In the genomic region with DNA sequence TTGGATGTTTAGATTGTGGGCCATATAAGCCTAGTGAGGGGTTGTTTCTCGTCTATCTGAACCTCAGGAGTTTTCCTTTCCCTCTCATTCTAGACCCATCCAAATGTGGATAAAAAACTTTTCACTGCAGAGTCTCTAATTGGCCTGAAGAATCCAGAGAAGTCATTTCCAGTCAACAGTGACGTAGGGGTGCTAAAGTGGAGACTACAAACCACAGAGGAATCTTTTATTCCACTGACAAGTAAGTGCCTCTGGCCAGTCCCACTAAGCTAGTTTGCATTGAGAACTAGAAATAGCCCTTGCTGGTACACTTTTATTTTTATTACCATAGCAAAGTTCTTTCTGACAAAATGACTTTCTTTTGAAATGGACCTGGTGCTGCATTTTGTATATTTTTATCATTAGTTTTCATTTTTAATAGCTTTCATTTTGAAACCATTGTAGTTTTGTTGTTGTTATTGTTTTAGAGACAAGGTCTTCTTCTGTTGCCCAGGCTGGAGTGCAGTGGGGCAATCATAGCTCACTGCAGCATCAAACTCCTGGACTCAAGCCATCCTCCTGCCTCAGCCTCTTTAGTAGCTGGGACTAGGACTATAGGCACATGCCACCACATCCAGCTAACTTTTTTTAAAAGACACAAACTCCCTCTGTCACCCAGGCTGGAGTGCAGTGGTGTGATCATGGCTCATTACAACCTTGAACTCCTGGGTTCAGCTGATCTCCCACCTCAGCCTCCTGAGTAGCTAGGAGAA, we compare ENCODE assay signal across 17 cellular contexts. TPM values are rescaled to one million over a fixed set of nuclear protein-coding genes. Genes with fewer than 3 reads are reported as not detected.
DNase-seq lines count a peak whose midpoint lies in the region; ATAC-seq and TF ChIP-seq lines count a peak whose summit lies in the region.
"Had no signal": no experiment of that assay in that cellular context is flagged by ENCODE, and none has a peak within 500 bp of the region (broad histone marks: within the 10 kb centered on the region; RNA-seq: fewer than 3 reads in every experiment).

No MANE protein-coding gene starts in this region.

- no peaks in the 10 kb centered on the region for H3K9me3 Mint-ChIP-seq in GM23338
- H3K9me3 Mint-ChIP-seq: central memory CD8-positive, alpha-beta T cell; T-cell; type B pancreatic cell had no signal

- no peak for TF ChIP-seq POLR2A in Peyer's patch (IDR thresholded peaks at IDR 0.05)

- H3K27me3 Mint-ChIP-seq in GM23338 (ENCODE audit: insufficient read depth, low read depth, poor library complexity) = no peaks in the 10 kb centered on the region
- H3K27me3 Mint-ChIP-seq: central memory CD8-positive, alpha-beta T cell; T-cell; type B pancreatic cell had no signal

- H3K79me2 ChIP-seq in ACC112 (ENCODE audit: control insufficient read depth, insufficient read depth, low read length, unreplicated experiment) = peaks cover 16% of the 10 kb centered on the region
- no peaks in the 10 kb centered on the region for H3K79me2 ChIP-seq in GM23338 (replicated peaks; ENCODE audit: insufficient read depth)

- WGBS in heart right ventricle, 2 donors = 61 to 69% methylated on average over 2 of the region's 2 CpGs

- TF ChIP-seq CTCF in heart right ventricle (IDR thresholded peaks at IDR 0.05) = no peak
- no peak for TF ChIP-seq CTCF in Peyer's patch (IDR thresholded peaks at IDR 0.05)
- TF ChIP-seq CTCF in GM23338 (conservative IDR thresholded peaks at IDR 0.05; ENCODE audit: low read depth in 2 of 2) = no peak

- H3K4me2 ChIP-seq in GM23338 = no peak overlapping the region

- H3K4me3 Mint-ChIP-seq in GM23338 = no peak overlapping the region
- H3K4me3 Mint-ChIP-seq: central memory CD8-positive, alpha-beta T cell; T-cell; type B pancreatic cell had no signal

- H3K4me3 ChIP-seq in ACC112 (ENCODE audit: low read depth, low read length) = no peak overlapping the region
- H3K4me3 ChIP-seq in heart right ventricle = no peak overlapping the region
- H3K4me3 ChIP-seq in Peyer's patch = no peak overlapping the region
- no peak overlapping the region for H3K4me3 ChIP-seq in GM23338
- H3K4me3 ChIP-seq: lung had no signal

- intact Hi-C loops in heart right ventricle (cut with DNase I) = loop anchor here in 3 of 10 donors (5.0 to 10.0 kb wide), 2 partner anchors 62 to 65 kb away; no protein-coding TSS in a partner anchor

- DNase-seq in astrocyte of the hippocampus (ENCODE audit: low read depth, low spot score) = peak; percentile 83
- DNase-seq in heart right ventricle = peak in 1 of 2 donors; percentile 28
- DNase-seq in putamen (ENCODE audit: low spot score) = peak; percentile 31
- DNase-seq in Peyer's patch = no peak
- no peak for DNase-seq in GM23338 (ENCODE audit: low spot score)
- DNase-seq: activated CD4-positive, CD25-positive, alpha-beta regulatory T cell treated with anti-CD3 and anti-CD28 coated beads, Interleukin-2, amount 50 U/mL, for 72 hours; activated naive CD4-positive, alpha-beta T cell treated with anti-CD3 and anti-CD28 coated beads, Interleukin-2, amount 50 U/mL, for 16 hours; NCI-H187 treated with DMSO at 0.1 percent for 48 hours; NCI-H524 treated with DMSO at 0.1 percent for 48 hours; stimulated activated CD4-positive, alpha-beta T cell treated with anti-CD3 and anti-CD28 coated beads, Interleukin-15, amount 100 ng/mL, for 24 hours; T-cell had no signal

- no peaks in the 10 kb centered on the region for H3K9me2 ChIP-seq in GM23338 (ENCODE audit: insufficient read depth)

- peaks cover 76% of the 10 kb centered on the region for H3K36me3 Mint-ChIP-seq in GM23338 (ENCODE audit: low read depth)

- H3K9me3 ChIP-seq in heart right ventricle (no peaks in the 10 kb centered on the region), Peyer's patch (no peaks in the 10 kb centered on the region)

- H3K27me3 ChIP-seq in ACC112 (ENCODE audit: insufficient read depth, low read length) (no peaks in the 10 kb centered on the region), heart right ventricle (no peaks in the 10 kb centered on the region), Peyer's patch (no peaks in the 10 kb centered on the region), GM23338 (ENCODE audit: insufficient read depth) (no peaks in the 10 kb centered on the region)

- peak overlapping the region; percentile 30; the same call in 1 of the 2 replicates for H3K27ac ChIP-seq in ACC112 (ENCODE audit: low read depth, low read length)
- H3K27ac ChIP-seq in heart right ventricle = peak overlapping the region; percentile 0 to 87 (median 70)
- H3K27ac ChIP-seq in Peyer's patch = peak overlapping the region in 1 of 4 donors; percentile 70
- H3K27ac ChIP-seq in GM23338 (ENCODE audit: low read depth) = no peak overlapping the region

- H3K4me1 Mint-ChIP-seq in GM23338 = no peaks in the 10 kb centered on the region
- H3K4me1 Mint-ChIP-seq: central memory CD8-positive, alpha-beta T cell had no signal

- H3K36me3 ChIP-seq in ACC112 (ENCODE audit: insufficient read depth, low read length) = peaks cover 56% of the 10 kb centered on the region
- H3K36me3 ChIP-seq in heart right ventricle = peaks cover 0 to 100% (median 58%) of the 10 kb centered on the region in 9 donors
- H3K36me3 ChIP-seq in Peyer's patch = peaks cover 0 to 100% (median 0%) of the 10 kb centered on the region in 3 donors
- peaks cover 69% of the 10 kb centered on the region for H3K36me3 ChIP-seq in GM23338 (ENCODE audit: insufficient read depth)

- no peak overlapping the region for H3K27ac Mint-ChIP-seq in GM23338
- H3K27ac Mint-ChIP-seq: type B pancreatic cell had no signal

- H2AFZ ChIP-seq in ACC112 (ENCODE audit: low read length, unreplicated experiment) (no peak overlapping the region), GM23338 (no peak overlapping the region)

- peaks cover 25% of the 10 kb centered on the region for H4K20me1 ChIP-seq in GM23338 (replicated peaks; ENCODE audit: insufficient read depth)

- H3K4me1 ChIP-seq in ACC112 (ENCODE audit: control insufficient read depth, insufficient read depth, low read length, unreplicated experiment) (no peaks in the 10 kb centered on the region), heart right ventricle (peaks cover 6 to 49% (median 27%) of the 10 kb centered on the region in 9 donors), Peyer's patch (peaks cover 0 to 4% (median 0%) of the 10 kb centered on the region in 4 donors), GM23338 (ENCODE audit: insufficient read depth) (no peaks in the 10 kb centered on the region)

- H3F3A ChIP-seq in GM23338 (replicated peaks; ENCODE audit: low read depth) = 0 out of 2 replicates have a peak, but pooled peaks cover 5% of the 10 kb centered on the region

- ATAC-seq in heart right ventricle = peak in 6 of 8 donors; percentile 77 to 86 (median 80)
- no peak for ATAC-seq in GM19324 (IDR thresholded peaks at IDR 0.05; ENCODE audit: low FRiP score, unreplicated experiment)
- ATAC-seq in HG03280 (IDR thresholded peaks at IDR 0.05; ENCODE audit: unreplicated experiment) = no peak
- ATAC-seq in GM23338 = no peak
- ATAC-seq: T-cell had no signal

TF ChIP-seq in GM23338, 12 proteins besides CTCF, POLR2A, EP300 and RAD21 (continues in another document):
- TF ChIP-seq EZH2phosphoT487 (IDR thresholded peaks at IDR 0.05; ENCODE audit: unreplicated experiment) (no peak), STAT1 (IDR thresholded peaks at IDR 0.05; ENCODE audit: unreplicated experiment) (no peak)

RNA-seq across cellular contexts. Expression of a gene that starts 14.6 kb away (rescaled TPM):
- total RNA-seq in heart right ventricle (100 to 1,000 TPM in 9 of 10 donors, 10 to 100 TPM in 1; 81.9 to 125 (median 114) TPM), Peyer's patch (100 to 1,000 TPM in 2 of 4 donors, 10 to 100 TPM in 2; 32.4 to 380 (median 93.8) TPM)
- polyA plus RNA-seq in heart right ventricle (100 to 1,000 TPM in 1 of 2 donors, 10 to 100 TPM in 1; 74.9 to 259 TPM), GM23338 (2016; fragmentation: Nextera tagmentation; extraction: Ambion mirVana) (45.3 and 46.0 TPM in 2 replicates)
- 85.2 and 93.9 TPM in 2 replicates for total RNA-seq in GM23338 (2014; rRNA removed; shearing (Covaris generic))

RNA-seq across cellular contexts. Expression of a gene that starts 20.6 kb away (rescaled TPM):
- total RNA-seq in heart right ventricle (100 to 1,000 TPM in 4 of 10 donors, 10 to 100 TPM in 6; 84.8 to 122 (median 98.3) TPM), Peyer's patch (100 to 1,000 TPM in 2 of 4 donors, 10 to 100 TPM in 2; 54.5 to 116 (median 91.0) TPM)
- polyA plus RNA-seq in heart right ventricle (10 to 100 TPM; 48.8 to 88.1 TPM), GM23338 (2016; fragmentation: Nextera tagmentation; extraction: Ambion mirVana) (79.9 and 83.3 TPM in 2 replicates)
- total RNA-seq in GM23338 (2014; rRNA removed; shearing (Covaris generic)) = 106 and 109 TPM in 2 replicates

RNA-seq across cellular contexts. Expression of a gene that starts 27.1 kb away (rescaled TPM):
- total RNA-seq in heart right ventricle = 10 to 100 TPM; 14.0 to 23.4 (median 20.5) TPM
- polyA plus RNA-seq in heart right ventricle = 10 to 100 TPM; 22.2 to 23.0 TPM
- total RNA-seq in Peyer's patch = 10 to 100 TPM; 12.5 to 32.2 (median 14.4) TPM
- 11.1 and 12.8 TPM in 2 replicates for total RNA-seq in GM23338 (2014; rRNA removed; shearing (Covaris generic))
- polyA plus RNA-seq in GM23338 (2016; fragmentation: Nextera tagmentation; extraction: Ambion mirVana) = 4.3 and 4.6 TPM in 2 replicates

Comparison
In these comparisons a context has a peak if more than half of its experiments do, and no peak if none do; other contexts are left out.
1. DNase-seq: peak in astrocyte of the hippocampus (single experiment) and putamen (single experiment); none in Peyer's patch (0 of 3) and GM23338 (single experiment).
2. ATAC-seq: peak in heart right ventricle (6 of 8); none in GM19324 (single experiment), HG03280 (single experiment) and GM23338 (single experiment).